11 cellular contexts compared by ENCODE assay signal in genomic region chr2:191202881-191203397, GRCh38. TPM values are rescaled to one million over a fixed set of nuclear protein-coding genes. Genes with fewer than 3 reads are reported as not detected.
DNase-seq lines count a peak whose midpoint lies in the region; ATAC-seq, FAIRE-seq and TF ChIP-seq lines count a peak whose summit lies in the region.
"Had no signal": no experiment of that assay in that cellular context is flagged by ENCODE, and none has a peak within 500 bp of the region (broad histone marks: within the 10 kb centered on the region; RNA-seq: fewer than 3 reads in every experiment).

No MANE protein-coding gene starts in this region.

- no peaks in the 10 kb centered on the region; the same call in 1 of the 2 replicates for H3K9me2 ChIP-seq in PC-9 (ENCODE audit: insufficient read depth)

- no peak for TF ChIP-seq RAD21 in HepG2 (CRISPR knock-in tag; IDR thresholded peaks at IDR 0.05)

- no peak for DNase-seq in activated T-cell treated with anti-CD3 and anti-CD28 coated beads, Interleukin-2, amount 50 U/mL, for 24 hours
- no peak for DNase-seq in activated T-cell treated with anti-CD3 and anti-CD28 coated beads for 4 hours
- DNase-seq in activated naive CD4-positive, alpha-beta T cell treated with anti-CD3 and anti-CD28 coated beads, Interleukin-2, amount 50 U/mL, for 72 hours (ENCODE audit: low spot score in 2 of 2) = no peak
- peak; percentile 67 for DNase-seq in right atrium auricular region (ENCODE audit: low spot score)
- DNase-seq in stromal cell of bone marrow (ENCODE audit: low read depth) = peak; percentile 37
- no peak for DNase-seq in stomach
- DNase-seq in PC-9 = no peak
- no peak for DNase-seq in HepG2 (ENCODE audit: low spot score)
- DNase-seq: aorta, NCI-H1417 had no signal

- H3K9me3 Mint-ChIP-seq in activated T-cell treated with anti-CD3 and anti-CD28 coated beads, Interleukin-2, amount 50 U/mL, for 24 hours = peaks cover 6% of the 10 kb centered on the region
- peaks cover 8 to 30% of the 10 kb centered on the region in 2 donors for H3K9me3 Mint-ChIP-seq in activated naive CD4-positive, alpha-beta T cell treated with anti-CD3 and anti-CD28 coated beads, Interleukin-2, amount 50 U/mL, for 72 hours

- H2AFZ ChIP-seq in PC-9 (no peak overlapping the region), HepG2 (ENCODE audit: low read length) (no peak overlapping the region)

- H3K36me3 Mint-ChIP-seq in activated T-cell treated with anti-CD3 and anti-CD28 coated beads, Interleukin-2, amount 50 U/mL, for 24 hours (ENCODE audit: low read depth) = no peaks in the 10 kb centered on the region
- H3K36me3 Mint-ChIP-seq in activated naive CD4-positive, alpha-beta T cell treated with anti-CD3 and anti-CD28 coated beads, Interleukin-2, amount 50 U/mL, for 72 hours = peaks cover 0 to 30% of the 10 kb centered on the region in 2 donors

- ATAC-seq in activated naive CD4-positive, alpha-beta T cell treated with anti-CD3 and anti-CD28 coated beads, Interleukin-2, amount 50 U/mL, for 72 hours = peak; percentile 28 to 54
- ATAC-seq in HepG2 = no peak; the same call in 2 of the 3 replicates

- FAIRE-seq in HepG2 (lab: Jason Lieb, UNC) = no peak

- peaks cover 0 to 12% of the 10 kb centered on the region in 2 donors for H3K4me1 ChIP-seq in right atrium auricular region
- no peaks in the 10 kb centered on the region for H3K4me1 ChIP-seq in stomach
- H3K4me1 ChIP-seq in PC-9 (replicated peaks; ENCODE audit: insufficient read depth) = no peaks in the 10 kb centered on the region
- H3K4me1 ChIP-seq in HepG2 (ENCODE audit: insufficient read depth, low read length) = no peaks in the 10 kb centered on the region

- no peaks in the 10 kb centered on the region for H3F3A ChIP-seq in PC-9 (ENCODE audit: insufficient read depth, low read depth)

- CTCF ChIA-PET in PC-9 (lab: Charles Lee) = no interaction called here
- CTCF ChIA-PET in HepG2 (lab: Yijun Ruan, JAX; ENCODE audit: low intra/inter-chr PET ratio, low total read pairs) = no interaction called here

- peak overlapping the region; percentile 13 for H3K4me3 Mint-ChIP-seq in activated T-cell treated with anti-CD3 and anti-CD28 coated beads, Interleukin-2, amount 50 U/mL, for 24 hours

- H3K27me3 ChIP-seq in right atrium auricular region = no peaks in the 10 kb centered on the region
- H3K27me3 ChIP-seq in stomach = no peaks in the 10 kb centered on the region
- no peaks in the 10 kb centered on the region for H3K27me3 ChIP-seq in PC-9 (ENCODE audit: insufficient read depth, low read depth)
- no peaks in the 10 kb centered on the region for H3K27me3 ChIP-seq in HepG2 (ENCODE audit: control insufficient read depth in 1 of 2, insufficient read depth in 2 of 2, low read length in 2 of 2)
- H3K27me3 ChIP-seq: BLaER1 treated with 17β-estradiol and CSF1 and Interleukin-3, amounts not matched to agents 10 nM and 100 nM had no signal

- WGBS in stomach, 5 donors = 43 to 66% (median 60%) methylated on average over 5 of the region's 5 CpGs
- 45% methylated on average over 5 of the region's 5 CpGs for WGBS in HepG2 (ENCODE audit: low lambda C conversion rate)

- POLR2A ChIA-PET in PC-9 (lab: Charles Lee; ENCODE audit: unreplicated experiment) (no interaction called here), HepG2 (lab: Yijun Ruan, JAX) (no interaction called here)

- no peak overlapping the region for H3K4me3 ChIP-seq in right atrium auricular region
- H3K4me3 ChIP-seq in stomach = no peak overlapping the region
- H3K4me3 ChIP-seq in PC-9 = no peak overlapping the region
- H3K4me3 ChIP-seq in HepG2 (replicated peaks in 1 of 3; ENCODE audit: insufficient read depth in 1 of 3, low read depth in 2 of 3, low read length in 3 of 3) = no peak overlapping the region
- H3K4me3 ChIP-seq: BLaER1 treated with 17β-estradiol and CSF1 and Interleukin-3, amounts not matched to agents 10 nM and 100 nM had no signal

- no peak overlapping the region for H3K4me2 ChIP-seq in PC-9
- H3K4me2 ChIP-seq in HepG2 (ENCODE audit: low read depth, low read length) = no peak overlapping the region

- no peaks in the 10 kb centered on the region for H3K36me3 ChIP-seq in right atrium auricular region
- no peaks in the 10 kb centered on the region for H3K36me3 ChIP-seq in stomach
- no peaks in the 10 kb centered on the region for H3K36me3 ChIP-seq in PC-9 (ENCODE audit: low read depth)
- no peaks in the 10 kb centered on the region for H3K36me3 ChIP-seq in HepG2 (replicated peaks in 1 of 2; ENCODE audit: control insufficient read depth in 1 of 2, insufficient read depth in 2 of 2, low read length in 2 of 2)
- H3K36me3 ChIP-seq: BLaER1 treated with 17β-estradiol and CSF1 and Interleukin-3, amounts not matched to agents 10 nM and 100 nM had no signal

- H3K27ac ChIP-seq in right atrium auricular region (peak overlapping the region in 1 of 2 donors; percentile 58), stomach (peak overlapping the region in 2 of 5 donors; percentile 12 to 38), PC-9 (no peak overlapping the region), HepG2 (ENCODE audit: extremely low read length, insufficient read depth, low read length) (no peak overlapping the region)
- H3K27ac ChIP-seq: BLaER1 treated with 17β-estradiol and CSF1 and Interleukin-3, amounts not matched to agents 10 nM and 100 nM had no signal

- TF ChIP-seq POLR2A in stomach (IDR thresholded peaks at IDR 0.05) (no peak), HepG2 (IDR thresholded peaks at IDR 0.05; ENCODE audit: insufficient read depth in 1 of 2, low read depth in 2 of 2, low read length in 2 of 2) (no peak)

- H3K4me1 Mint-ChIP-seq in activated T-cell treated with anti-CD3 and anti-CD28 coated beads, Interleukin-2, amount 50 U/mL, for 24 hours (ENCODE audit: low read depth) = peaks cover 57% of the 10 kb centered on the region

- no peak for TF ChIP-seq CTCF in right atrium auricular region (IDR thresholded peaks at IDR 0.05)
- no peak for TF ChIP-seq CTCF in stomach (IDR thresholded peaks at IDR 0.05)
- TF ChIP-seq CTCF in PC-9 (conservative IDR thresholded peaks at IDR 0.05) = no peak
- no peak for TF ChIP-seq CTCF in HepG2 (CRISPR knock-in tag; IDR thresholded peaks at IDR 0.05)

- intact Hi-C loops in stomach (cut with DNase I; ENCODE audit: low total_unique reads) (no loop called here), PC-9 (cut with micrococcal nuclease; ENCODE audit: unreplicated experiment) (no loop called here), HepG2 (cut with micrococcal nuclease; ENCODE audit: unreplicated experiment) (no loop called here)

- H3K9me3 ChIP-seq in right atrium auricular region (no peaks in the 10 kb centered on the region), stomach (peaks cover 0 to 5% (median 0%) of the 10 kb centered on the region in 4 donors), PC-9 (ENCODE audit: insufficient read depth, low read depth) (no peaks in the 10 kb centered on the region), HepG2 (ENCODE audit: low read length) (no peaks in the 10 kb centered on the region)
- H3K9me3 ChIP-seq: BLaER1 treated with 17β-estradiol and CSF1 and Interleukin-3, amounts not matched to agents 10 nM and 100 nM had no signal

- H3K79me2 ChIP-seq in PC-9 (ENCODE audit: low read depth) (no peaks in the 10 kb centered on the region), HepG2 (ENCODE audit: insufficient read depth, low read length) (no peaks in the 10 kb centered on the region)

- peak overlapping the region; percentile 84 for H3K27ac Mint-ChIP-seq in activated T-cell treated with anti-CD3 and anti-CD28 coated beads, Interleukin-2, amount 50 U/mL, for 24 hours
- H3K27ac Mint-ChIP-seq in activated naive CD4-positive, alpha-beta T cell treated with anti-CD3 and anti-CD28 coated beads, Interleukin-2, amount 50 U/mL, for 72 hours = peak overlapping the region in 1 of 2 donors; percentile 58

- no peaks in the 10 kb centered on the region for H3K27me3 Mint-ChIP-seq in activated T-cell treated with anti-CD3 and anti-CD28 coated beads, Interleukin-2, amount 50 U/mL, for 24 hours

- H4K20me1 ChIP-seq in PC-9 (ENCODE audit: insufficient read depth) = no peaks in the 10 kb centered on the region
- H4K20me1 ChIP-seq in HepG2 (ENCODE audit: insufficient read depth, low read length) = no peaks in the 10 kb centered on the region
- H4K20me1 ChIP-seq: BLaER1 treated with 17β-estradiol and CSF1 and Interleukin-3, amounts not matched to agents 10 nM and 100 nM had no signal

- in situ Hi-C loops in HepG2 (cut with HindIII; ENCODE audit: extremely low pct_ligation_motif_present, low pct_unique_long_range_greater_than_20kb) = no loop called here

- H3K9ac ChIP-seq in HepG2 (ENCODE audit: insufficient read depth, low read depth, low read length) = no peak overlapping the region
- H3K9ac ChIP-seq: BLaER1 treated with 17β-estradiol and CSF1 and Interleukin-3, amounts not matched to agents 10 nM and 100 nM had no signal

- BruUV-seq in PC-9 (replicated peaks; lab: Mats Ljungman, UMichigan) = no TSS peak
- no TSS peak for BruUV-seq in HepG2 (replicated peaks; lab: Mats Ljungman, UMichigan)

- no peak for TF ChIP-seq EP300 in stomach (IDR thresholded peaks at IDR 0.05)
- no peak for TF ChIP-seq EP300 in HepG2 (IDR thresholded peaks at IDR 0.05; ENCODE audit: low read depth in 2 of 2, low read length in 2 of 2)
- no peak for TF ChIP-seq EP300 in HepG2 (CRISPR knock-in tag; IDR thresholded peaks at IDR 0.05; ENCODE audit: borderline replicate concordance)

RNA-seq across cellular contexts. Expression of gene MYO1B, which starts 42.3 kb away (rescaled TPM):
- total RNA-seq in activated naive CD4-positive, alpha-beta T cell treated with anti-CD3 and anti-CD28 coated beads, Interleukin-2, amount 50 U/mL, for 72 hours = 10 to 100 TPM in 1 of 2 donors, 1 to 10 TPM in 1; 4.7 to 42.5 TPM
- total RNA-seq in right atrium auricular region = 10 to 100 TPM; 11.6 to 14.7 TPM
- 100 to 1,000 TPM in 1 of 5 donors, 10 to 100 TPM in 3, 1 to 10 TPM in 1; 8.8 to 123 (median 25.5) TPM for total RNA-seq in stomach
- polyA plus RNA-seq in stomach = 10 to 100 TPM in 1 of 3 donors, 1 to 10 TPM in 2; 6.1 to 11.0 (median 7.5) TPM
- 48.5 and 55.0 TPM in 2 replicates for total RNA-seq in PC-9 (2021)
- 89.8 and 134 TPM in 2 replicates for total RNA-seq in HepG2 (2016; rRNA removed; fragmentation: Illumina TruSeq; extraction: Trizol)
- total RNA-seq in HepG2 (2016; cell fraction: cytosol; rRNA removed; fragmentation: Illumina TruSeq; extraction: Trizol; ENCODE audit: low read depth) = 6.6 and 8.5 TPM in 2 replicates
- total RNA-seq in HepG2 (2016; cell fraction: insoluble cytoplasmic fraction; rRNA removed; fragmentation: Illumina TruSeq; extraction: Trizol) = 89.7 and 128 TPM in 2 replicates
- 27.4 and 29.4 TPM in 2 replicates for total RNA-seq in HepG2 (2016; cell fraction: membrane; rRNA removed; fragmentation: Illumina TruSeq; extraction: Trizol)
- total RNA-seq in HepG2 (2016; cell fraction: nucleus; rRNA removed; fragmentation: Illumina TruSeq; extraction: Trizol) = 108 and 113 TPM in 2 replicates
- polyA plus RNA-seq in HepG2 (2011; rRNA removed) = 29.5 and 36.9 TPM in 2 replicates
- polyA plus RNA-seq in HepG2 (2011; cell fraction: cytosol; rRNA removed) = 14.6 and 19.2 TPM in 2 replicates
- 34.7 and 34.9 TPM in 2 replicates for polyA plus RNA-seq in HepG2 (2011; cell fraction: nucleus; rRNA removed)
- 29.4 and 36.8 TPM in 2 replicates for polyA plus RNA-seq in HepG2 (2012)
- polyA plus RNA-seq in HepG2 (2016; cell fraction: cytosol; fragmentation: Illumina TruSeq; extraction: Trizol; ENCODE audit: low read depth) = 2.2 and 2.6 TPM in 2 replicates
- polyA plus RNA-seq in HepG2 (2016; cell fraction: insoluble cytoplasmic fraction; fragmentation: Illumina TruSeq; extraction: Trizol; ENCODE audit: low read depth) = 101 and 106 TPM in 2 replicates
- 8.4 and 10.5 TPM in 2 replicates for polyA plus RNA-seq in HepG2 (2016; cell fraction: membrane; fragmentation: Illumina TruSeq; extraction: Trizol; ENCODE audit: low read depth)
- 79.1 and 80.1 TPM in 2 replicates for polyA plus RNA-seq in HepG2 (2016; cell fraction: nucleus; fragmentation: Illumina TruSeq; extraction: Trizol; ENCODE audit: insufficient read depth, low read depth)
- 12.3 and 50.8 TPM in 2 replicates for polyA minus RNA-seq in HepG2 (2011; rRNA and poly(A)+ RNA removed; ENCODE audit: low replicate concordance)
- polyA minus RNA-seq in HepG2 (2011; cell fraction: cytosol; rRNA and poly(A)+ RNA removed) = 45.9 and 51.5 TPM in 2 replicates
- 155 and 169 TPM in 2 replicates for polyA minus RNA-seq in HepG2 (2011; cell fraction: nucleus; rRNA and poly(A)+ RNA removed)

RNA-seq across cellular contexts. Expression of gene STAT4, which starts 52.1 kb away (rescaled TPM):
- 10 to 100 TPM; 56.5 to 67.1 TPM for total RNA-seq in activated naive CD4-positive, alpha-beta T cell treated with anti-CD3 and anti-CD28 coated beads, Interleukin-2, amount 50 U/mL, for 72 hours
- total RNA-seq in right atrium auricular region (10 to 100 TPM; 15.2 to 27.3 TPM), stomach (10 to 100 TPM in 1 of 5 donors, 1 to 10 TPM in 3, under 1 TPM in 1; 0.89 to 21.4 (median 6.6) TPM), PC-9 (2021) (0.23 and 0.70 TPM in 2 replicates), HepG2 (2016; rRNA removed; fragmentation: Illumina TruSeq; extraction: Trizol) (not detected in 2 replicates)
- polyA plus RNA-seq in stomach (1 to 10 TPM in 1 of 3 donors, under 1 TPM in 2; 0.75 to 1.5 (median 0.78) TPM), HepG2 (2011; rRNA removed) (0.37 and 0.40 TPM in 2 replicates)
- not detected in 2 replicates for total RNA-seq in HepG2 (2016; cell fraction: cytosol; rRNA removed; fragmentation: Illumina TruSeq; extraction: Trizol; ENCODE audit: low read depth)
- total RNA-seq in HepG2 (2016; cell fraction: insoluble cytoplasmic fraction; rRNA removed; fragmentation: Illumina TruSeq; extraction: Trizol) = 0.09 TPM in 1 of 2 replicates, not detected in the other
- 0.09 TPM in 1 of 2 replicates, not detected in the other for total RNA-seq in HepG2 (2016; cell fraction: membrane; rRNA removed; fragmentation: Illumina TruSeq; extraction: Trizol)
- total RNA-seq in HepG2 (2016; cell fraction: nucleus; rRNA removed; fragmentation: Illumina TruSeq; extraction: Trizol) = 0.43 TPM in 1 of 2 replicates, not detected in the other
- 0.14 and 0.19 TPM in 2 replicates for polyA plus RNA-seq in HepG2 (2011; cell fraction: cytosol; rRNA removed)
- polyA plus RNA-seq in HepG2 (2011; cell fraction: nucleus; rRNA removed) = 1.0 and 1.4 TPM in 2 replicates
- 0.20 and 0.23 TPM in 2 replicates for polyA plus RNA-seq in HepG2 (2012)
- not detected in 2 replicates for polyA plus RNA-seq in HepG2 (2016; cell fraction: cytosol; fragmentation: Illumina TruSeq; extraction: Trizol; ENCODE audit: low read depth)
- not detected in 2 replicates for polyA plus RNA-seq in HepG2 (2016; cell fraction: insoluble cytoplasmic fraction; fragmentation: Illumina TruSeq; extraction: Trizol; ENCODE audit: low read depth)
- polyA plus RNA-seq in HepG2 (2016; cell fraction: membrane; fragmentation: Illumina TruSeq; extraction: Trizol; ENCODE audit: low read depth) = not detected in 2 replicates
- 0.16 and 0.21 TPM in 2 replicates for polyA plus RNA-seq in HepG2 (2016; cell fraction: nucleus; fragmentation: Illumina TruSeq; extraction: Trizol; ENCODE audit: insufficient read depth, low read depth)
- 0.50 and 0.63 TPM in 2 replicates for polyA minus RNA-seq in HepG2 (2011; rRNA and poly(A)+ RNA removed; ENCODE audit: low replicate concordance)
- polyA minus RNA-seq in HepG2 (2011; cell fraction: cytosol; rRNA and poly(A)+ RNA removed) = 0.30 TPM in 1 of 2 replicates, not detected in the other
- 3.6 and 4.0 TPM in 2 replicates for polyA minus RNA-seq in HepG2 (2011; cell fraction: nucleus; rRNA and poly(A)+ RNA removed)

Comparison
In these comparisons a context has a peak if more than half of its experiments do, and no peak if none do; other contexts are left out.
1. DNase-seq: peak in right atrium auricular region (single experiment) and stromal cell of bone marrow (single experiment); none in activated T-cell treated with anti-CD3 and anti-CD28 coated beads, Interleukin-2, amount 50 U/mL, for 24 hours (single experiment), activated T-cell treated with anti-CD3 and anti-CD28 coated beads for 4 hours (single experiment), activated naive CD4-positive, alpha-beta T cell treated with anti-CD3 and anti-CD28 coated beads, Interleukin-2, amount 50 U/mL, for 72 hours (0 of 2), stomach (single experiment), PC-9 (0 of 2) and HepG2 (single experiment).